2 cellular contexts compared by ENCODE assay signal in the genomic region with DNA sequence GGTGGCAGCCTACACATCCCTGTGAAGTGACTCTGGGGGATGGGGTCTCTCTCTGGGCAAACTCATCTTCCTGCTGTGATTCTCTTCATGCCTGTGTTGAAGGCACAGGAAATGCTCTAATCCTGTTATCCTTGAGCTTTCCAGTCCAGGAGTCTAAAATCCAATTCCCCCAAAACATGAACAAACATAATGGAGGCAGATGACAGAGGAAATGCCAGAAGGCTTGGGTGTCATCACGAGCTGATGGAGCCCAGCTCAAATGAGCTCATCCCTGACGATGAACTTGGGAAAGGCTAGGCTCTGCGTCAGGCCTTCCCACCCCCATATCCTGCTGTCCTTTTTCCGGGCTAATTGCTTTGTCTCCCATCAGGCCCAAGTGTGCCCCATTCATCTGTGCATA.
TF ChIP-seq lines count a peak whose summit lies in the region.

No MANE protein-coding gene starts in this region.

TF ChIP-seq in SK-N-SH, 30 proteins besides CTCF, POLR2A, EP300 and RAD21 (continued from another document):
- no peak for TF ChIP-seq CHD2 (IDR thresholded peaks at IDR 0.05; ENCODE audit: low read length, partially characterized antibody)

TF ChIP-seq in SK-N-SH treated with all-trans-retinoic acid at 6 μM for 48 hours, 23 proteins besides CTCF, POLR2A, EP300 and RAD21 (continued from another document):
- TF ChIP-seq TSHZ2 (CRISPR knock-in tag; IDR thresholded peaks at IDR 0.05) (no peak), TCF4 (CRISPR knock-in tag; IDR thresholded peaks at IDR 0.05; ENCODE audit: borderline replicate concordance) (no peak), SNAI2 (CRISPR knock-in tag; IDR thresholded peaks at IDR 0.05) (no peak), ZNF70 (CRISPR knock-in tag; IDR thresholded peaks at IDR 0.05) (no peak), ISL1 (CRISPR knock-in tag; IDR thresholded peaks at IDR 0.05) (no peak), BACH2 (CRISPR knock-in tag; IDR thresholded peaks at IDR 0.05; ENCODE audit: borderline replicate concordance) (no peak)
- TF ChIP-seq, protein P1, sequence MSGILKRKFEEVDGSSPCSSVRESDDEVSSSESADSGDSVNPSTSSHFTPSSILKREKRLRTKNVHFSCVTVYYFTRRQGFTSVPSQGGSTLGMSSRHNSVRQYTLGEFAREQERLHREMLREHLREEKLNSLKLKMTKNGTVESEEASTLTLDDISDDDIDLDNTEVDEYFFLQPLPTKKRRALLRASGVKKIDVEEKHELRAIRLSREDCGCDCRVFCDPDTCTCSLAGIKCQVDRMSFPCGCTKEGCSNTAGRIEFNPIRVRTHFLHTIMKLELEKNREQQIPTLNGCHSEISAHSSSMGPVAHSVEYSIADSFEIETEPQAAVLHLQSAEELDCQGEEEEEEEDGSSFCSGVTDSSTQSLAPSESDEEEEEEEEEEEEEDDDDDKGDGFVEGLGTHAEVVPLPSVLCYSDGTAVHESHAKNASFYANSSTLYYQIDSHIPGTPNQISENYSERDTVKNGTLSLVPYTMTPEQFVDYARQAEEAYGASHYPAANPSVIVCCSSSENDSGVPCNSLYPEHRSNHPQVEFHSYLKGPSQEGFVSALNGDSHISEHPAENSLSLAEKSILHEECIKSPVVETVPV (CRISPR knock-in tag; IDR thresholded peaks at IDR 0.05), result no peak
